Comparison of ENCODE assay signal across 22 cellular contexts in the genomic region with DNA sequence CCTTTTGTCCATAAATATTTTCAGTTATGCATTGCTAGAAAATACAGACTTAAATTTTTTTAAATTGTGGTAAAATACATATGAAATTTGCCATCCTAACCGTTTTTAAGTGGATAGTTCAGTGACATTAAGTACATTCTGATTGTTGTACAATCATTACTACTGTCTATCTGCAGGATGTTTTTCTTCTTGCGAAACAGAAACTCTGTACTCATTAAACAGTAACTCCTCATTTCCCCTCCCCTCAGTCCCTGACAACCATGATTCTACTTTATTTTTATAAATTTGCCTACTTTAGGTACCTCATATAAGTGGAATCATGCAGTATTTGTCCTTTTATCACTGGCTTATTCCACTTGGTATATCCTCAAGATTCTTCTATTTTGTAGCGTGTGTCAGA.
"Had no signal": no experiment of that assay in that cellular context is flagged by ENCODE, and none has a peak within 500 bp of the region (broad histone marks: within the 10 kb centered on the region; RNA-seq: fewer than 3 reads in every experiment).

No MANE protein-coding gene starts in this region.

- H3K4me3 ChIP-seq: coronary artery, neural progenitor cell, spleen, upper lobe of right lung had no signal

- H3K4me1 Mint-ChIP-seq: activated B cell treated with CpG ODN at 0.5 μM for 24 hours; activated CD4-positive, alpha-beta T cell treated with anti-CD3 and anti-CD28 coated beads for 36 hours; activated naive CD4-positive, alpha-beta T cell treated with anti-CD3 and anti-CD28 coated beads, Interleukin-2, amount 10 ng/mL, durations not matched to agents 7 days and 5 days; mesothelial cell of epicardium; neural progenitor cell; T-cell had no signal

- H3K27ac ChIP-seq: coronary artery, neural progenitor cell, upper lobe of right lung had no signal

- H3K9me3 Mint-ChIP-seq: activated B cell treated with CpG ODN at 0.5 μM for 24 hours; activated naive CD4-positive, alpha-beta T cell treated with anti-CD3 and anti-CD28 coated beads, Interleukin-2, amount 10 ng/mL, durations not matched to agents 7 days and 5 days; activated T-cell treated with anti-CD3 and anti-CD28 coated beads, Interleukin-2, amount 50 U/mL, for 4 hours; activated T-helper 2 cell treated with anti-CD3 and anti-CD28 coated beads, Interferon-gamma antibody, Interleukin-2, Interleukin-4, amounts not matched to agents 10 μg/mL and 5 μg/mL and 100 μg/mL, durations not matched to agents 14 hours and 24 hours and 36 hours; mesothelial cell of epicardium; naive thymus-derived CD8-positive, alpha-beta T cell; neural progenitor cell; T-cell had no signal

- H3K4me2 ChIP-seq: neural progenitor cell had no signal

- H3K9me3 ChIP-seq: spleen, upper lobe of right lung had no signal

- H2AFZ ChIP-seq: neural progenitor cell had no signal

- H3K27ac Mint-ChIP-seq: activated B cell treated with CpG ODN at 0.5 μM for 24 hours; activated CD4-positive, alpha-beta T cell treated with anti-CD3 and anti-CD28 coated beads for 36 hours; activated naive CD4-positive, alpha-beta T cell treated with anti-CD3 and anti-CD28 coated beads, Interleukin-2, amount 10 ng/mL, durations not matched to agents 7 days and 5 days; activated T-helper 2 cell treated with anti-CD3 and anti-CD28 coated beads, Interferon-gamma antibody, Interleukin-2, Interleukin-4, amounts not matched to agents 10 μg/mL and 5 μg/mL and 100 μg/mL, durations not matched to agents 14 hours and 24 hours and 36 hours; mesothelial cell of epicardium; naive thymus-derived CD8-positive, alpha-beta T cell; neural progenitor cell; T-cell had no signal

- H3K4me3 Mint-ChIP-seq: activated B cell treated with CpG ODN at 0.5 μM for 24 hours; activated CD4-positive, alpha-beta T cell treated with anti-CD3 and anti-CD28 coated beads for 36 hours; activated naive CD4-positive, alpha-beta T cell treated with anti-CD3 and anti-CD28 coated beads, Interleukin-2, amount 10 ng/mL, durations not matched to agents 7 days and 5 days; activated T-cell treated with anti-CD3 and anti-CD28 coated beads, Interleukin-2, amount 50 U/mL, for 4 hours; mesothelial cell of epicardium; naive thymus-derived CD8-positive, alpha-beta T cell; neural progenitor cell; T-cell had no signal

- H3K27me3 ChIP-seq: neural progenitor cell, spleen, upper lobe of right lung had no signal

- FAIRE-seq: bronchial epithelial cell, keratinocyte had no signal

- H3K27me3 Mint-ChIP-seq: activated B cell treated with CpG ODN at 0.5 μM for 24 hours; activated CD4-positive, alpha-beta T cell treated with anti-CD3 and anti-CD28 coated beads for 36 hours; activated naive CD4-positive, alpha-beta T cell treated with anti-CD3 and anti-CD28 coated beads, Interleukin-2, amount 10 ng/mL, durations not matched to agents 7 days and 5 days; naive thymus-derived CD8-positive, alpha-beta T cell; T-cell had no signal

- H3K36me3 ChIP-seq: neural progenitor cell had no signal

- ATAC-seq: activated CD4-positive, alpha-beta T cell treated with anti-CD3 and anti-CD28 coated beads for 36 hours; activated T-cell treated with anti-CD3 and anti-CD28 coated beads, Interleukin-2, amount 50 U/mL, for 4 hours; naive thymus-derived CD8-positive, alpha-beta T cell; stimulated activated naive CD8-positive, alpha-beta T cell treated with anti-CD3 and anti-CD28 coated beads, Interleukin-15, Interleukin-2, amounts not matched to agents 100 U/mL and 50 U/mL, for 24 hours; T-cell; upper lobe of right lung had no signal

- DNase-seq: activated B cell treated with CpG ODN at 0.5 μM for 24 hours; activated CD4-positive, alpha-beta T cell treated with anti-CD3 and anti-CD28 coated beads for 36 hours; activated CD4-positive, alpha-beta T cell treated with anti-CD3 and anti-CD28 coated beads, Interleukin-2, amount 50 U/mL, for 48 hours; activated CD8-positive, alpha-beta memory T cell treated with anti-CD3 and anti-CD28 coated beads, Interleukin-2, amount 50 U/mL, for 48 hours; activated naive CD4-positive, alpha-beta T cell treated with anti-CD3 and anti-CD28 coated beads, Interleukin-2, amount 10 ng/mL, durations not matched to agents 7 days and 5 days; activated T-cell treated with anti-CD3 and anti-CD28 coated beads, Interleukin-2, amount 50 U/mL, for 4 hours; amygdala; cerebellar nuclear complex; foreskin fibroblast; naive thymus-derived CD8-positive, alpha-beta T cell; posterior cingulate gyrus; spleen; stimulated activated CD4-positive, alpha-beta T cell treated with anti-CD3 and anti-CD28 coated beads, Interleukin-4, amount 100 ng/mL, for 24 hours; stimulated activated naive CD8-positive, alpha-beta T cell treated with anti-CD3 and anti-CD28 coated beads, Interleukin-15, Interleukin-2, amounts not matched to agents 100 U/mL and 50 U/mL, for 24 hours; T-cell; upper lobe of right lung had no signal

- H3K4me1 ChIP-seq: neural progenitor cell, upper lobe of right lung had no signal

- H3K9ac ChIP-seq: neural progenitor cell had no signal
